Comparison of ENCODE assay signal across 15 cellular contexts in the genomic region with DNA sequence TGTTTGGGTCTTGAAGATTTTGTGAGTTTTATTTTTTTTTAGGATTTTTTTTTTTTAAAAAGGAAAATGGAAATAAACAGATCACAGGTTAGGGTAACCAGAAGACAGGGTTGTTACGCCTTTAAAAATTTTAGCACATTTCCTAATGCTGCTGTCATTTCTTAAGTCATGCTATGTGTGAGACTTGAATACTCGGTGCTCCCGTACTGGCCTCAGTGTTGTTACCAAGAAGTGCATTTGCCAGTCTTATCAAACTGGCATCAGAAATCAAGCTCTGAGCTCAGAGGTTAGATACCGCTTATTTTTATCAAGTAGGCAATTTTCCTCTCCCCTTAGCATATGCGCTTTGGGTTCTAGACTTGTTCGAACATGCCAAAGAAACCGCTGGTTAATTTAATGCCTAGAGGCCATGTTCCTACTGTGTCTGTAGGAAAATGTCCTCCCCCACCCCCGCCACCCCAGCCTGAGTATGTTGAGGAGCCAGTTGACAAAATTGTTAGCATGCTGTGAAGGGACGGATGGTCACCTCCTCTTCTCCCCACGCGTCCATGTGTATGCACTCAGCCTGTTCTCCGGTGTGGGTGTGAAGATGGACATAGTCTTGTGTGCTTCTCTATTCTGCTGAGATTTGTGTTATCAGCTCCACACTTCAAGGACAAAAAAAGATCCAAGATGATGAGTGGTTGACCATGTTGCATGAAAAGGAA.
DNase-seq lines count a peak whose midpoint lies in the region; ATAC-seq and TF ChIP-seq lines count a peak whose summit lies in the region.
"Had no signal": no experiment of that assay in that cellular context is flagged by ENCODE, and none has a peak within 500 bp of the region (broad histone marks: within the 10 kb centered on the region; RNA-seq: fewer than 3 reads in every experiment).

No MANE protein-coding gene starts in this region.

- no peak overlapping the region for H3K18ac ChIP-seq in neuronal stem cell (ENCODE audit: low read length)

- no peaks in the 10 kb centered on the region for H3K9me3 ChIP-seq in right atrium auricular region
- no peaks in the 10 kb centered on the region for H3K9me3 ChIP-seq in neuronal stem cell (replicated peaks in 1 of 2; ENCODE audit: control insufficient read depth in 2 of 2, insufficient read depth in 1 of 2, low read depth in 1 of 2, low read length in 2 of 2)
- H3K9me3 ChIP-seq: psoas muscle had no signal

- no peak overlapping the region for H2BK12ac ChIP-seq in neuronal stem cell (ENCODE audit: low read length)

- H3K4me1 ChIP-seq in right atrium auricular region (peaks cover 0 to 61% of the 10 kb centered on the region in 2 donors), neuronal stem cell (ENCODE audit: control insufficient read depth in 2 of 2, insufficient read depth in 1 of 2, low read depth in 1 of 2, low read length in 2 of 2) (peaks cover 0 to 8% of the 10 kb centered on the region in 2 donors)

- no peak overlapping the region for H4K8ac ChIP-seq in neuronal stem cell (ENCODE audit: low read depth, low read length)

- DNase-seq in right atrium auricular region (ENCODE audit: low spot score) (no peak), left cardiac atrium (no peak), neural crest cell (ENCODE audit: low read depth, low spot score) (no peak), neuronal stem cell (ENCODE audit: low spot score) (no peak), kidney tubule cell (ENCODE audit: low spot score) (no peak)
- no peak for DNase-seq in effector memory CD8-positive, alpha-beta T cell
- DNase-seq: activated CD4-positive, alpha-beta memory T cell treated with anti-CD3 and anti-CD28 coated beads for 36 hours; activated naive CD4-positive, alpha-beta T cell treated with Interleukin-2 at 50 U/mL for 16 hours; cortex of kidney; NCI-H2107; psoas muscle had no signal

- no peak overlapping the region for H3K14ac ChIP-seq in neuronal stem cell (ENCODE audit: low read length)

- TF ChIP-seq CTCF in right atrium auricular region (IDR thresholded peaks at IDR 0.05) (no peak), neural crest cell (conservative IDR thresholded peaks at IDR 0.05) (no peak)

- H3K4me3 ChIP-seq in right atrium auricular region = no peak overlapping the region
- H3K4me3 ChIP-seq in neuronal stem cell (ENCODE audit: low read length in 2 of 2) = no peak overlapping the region
- H3K4me3 ChIP-seq: psoas muscle had no signal

- ATAC-seq in left cardiac atrium = no peak
- peak; percentile 36 for ATAC-seq in effector memory CD8-positive, alpha-beta T cell (replicated peaks)
- no peak for ATAC-seq in HG02884 (IDR thresholded peaks at IDR 0.05; ENCODE audit: unreplicated experiment)
- no peak for ATAC-seq in HG02588 (IDR thresholded peaks at IDR 0.05; ENCODE audit: unreplicated experiment)
- ATAC-seq: psoas muscle had no signal

- intact Hi-C loops in left cardiac atrium (cut with DNase I) = loop anchor here in 1 of 2 donors (5.0 kb wide), 1 partner anchor 90 kb away; a partner anchor contains a TSS

- H2BK5ac ChIP-seq in neuronal stem cell (ENCODE audit: low read length) = no peak overlapping the region

- H3K4me3 Mint-ChIP-seq in effector memory CD8-positive, alpha-beta T cell = no peak overlapping the region
- H3K4me3 Mint-ChIP-seq in neural crest cell = no peak overlapping the region
- H3K4me3 Mint-ChIP-seq: activated CD4-positive, alpha-beta memory T cell treated with anti-CD3 and anti-CD28 coated beads for 36 hours; T-helper 1 cell treated with Interleukin-12 subunit alpha and Interleukin-12 subunit beta and Interleukin-4 antibody, amounts not matched to agents 30 μg/mL and 1 μg/mL, for 36 hours had no signal

- H3K27me3 Mint-ChIP-seq in effector memory CD8-positive, alpha-beta T cell = no peaks in the 10 kb centered on the region
- H3K27me3 Mint-ChIP-seq in neural crest cell (ENCODE audit: low read depth) = no peaks in the 10 kb centered on the region
- H3K27me3 Mint-ChIP-seq: activated CD4-positive, alpha-beta memory T cell treated with anti-CD3 and anti-CD28 coated beads for 36 hours had no signal

- H3K4me1 Mint-ChIP-seq in effector memory CD8-positive, alpha-beta T cell (ENCODE audit: low read depth in 2 of 2) = peaks cover 18 to 54% of the 10 kb centered on the region in 2 donors
- peaks cover 6% of the 10 kb centered on the region for H3K4me1 Mint-ChIP-seq in neural crest cell

- no CpG with 5 or more reads among the region's 12 CpGs for WGBS in neuronal stem cell (ENCODE audit: extremely low coverage in 2 of 2, insufficient read length in 2 of 2, insufficient replicate concordance in 1 of 2), 2 donors

- H3K36me3 ChIP-seq in right atrium auricular region (no peaks in the 10 kb centered on the region), neuronal stem cell (replicated peaks in 1 of 2; ENCODE audit: control insufficient read depth in 2 of 2, insufficient read depth in 2 of 2, low read length in 2 of 2) (no peaks in the 10 kb centered on the region)

- no peaks in the 10 kb centered on the region for H3K9me3 Mint-ChIP-seq in effector memory CD8-positive, alpha-beta T cell
- H3K9me3 Mint-ChIP-seq in neural crest cell = no peaks in the 10 kb centered on the region
- H3K9me3 Mint-ChIP-seq: activated CD4-positive, alpha-beta memory T cell treated with anti-CD3 and anti-CD28 coated beads for 36 hours; T-helper 1 cell treated with Interleukin-12 subunit alpha and Interleukin-12 subunit beta and Interleukin-4 antibody, amounts not matched to agents 30 μg/mL and 1 μg/mL, for 36 hours had no signal

- H3K9ac ChIP-seq in neuronal stem cell (ENCODE audit: low read depth, low read length, poor library complexity) = no peak overlapping the region
- H3K9ac ChIP-seq: KMS-11 had no signal

- H3K36me3 Mint-ChIP-seq in effector memory CD8-positive, alpha-beta T cell (ENCODE audit: insufficient read depth) = peaks cover 7% of the 10 kb centered on the region
- H3K36me3 Mint-ChIP-seq in neural crest cell (ENCODE audit: low read depth) = no peaks in the 10 kb centered on the region
- H3K36me3 Mint-ChIP-seq: activated CD4-positive, alpha-beta memory T cell treated with anti-CD3 and anti-CD28 coated beads for 36 hours had no signal

- no peak overlapping the region for H2AFZ ChIP-seq in neuronal stem cell (ENCODE audit: low read length)

- H3K27ac ChIP-seq in right atrium auricular region (peak overlapping the region; percentile 74 to 80), neuronal stem cell (replicated peaks; ENCODE audit: low read length) (no peak overlapping the region)
- H3K27ac ChIP-seq: KMS-11 had no signal

- no peaks in the 10 kb centered on the region for H3K79me1 ChIP-seq in neuronal stem cell (ENCODE audit: low read depth, low read length)

- H2AK5ac ChIP-seq in neuronal stem cell (ENCODE audit: low read depth, low read length) = no peak overlapping the region

- no peak overlapping the region for H4K91ac ChIP-seq in neuronal stem cell (ENCODE audit: low read depth, low read length, poor library complexity)

- no peak overlapping the region for H3K4me2 ChIP-seq in neuronal stem cell (ENCODE audit: insufficient read depth, low read length, poor library complexity, severe bottlenecking)
- H3K4me2 ChIP-seq: KMS-11 had no signal

- H3K4ac ChIP-seq in neuronal stem cell (ENCODE audit: low read length) = no peak overlapping the region

- no peak overlapping the region for H2BK15ac ChIP-seq in neuronal stem cell (ENCODE audit: low read length)

- no peak overlapping the region for H2BK120ac ChIP-seq in neuronal stem cell (ENCODE audit: low read depth, low read length)

- H3K23ac ChIP-seq in neuronal stem cell (ENCODE audit: low read depth, low read length, poor library complexity) = no peak overlapping the region

- H3K27ac Mint-ChIP-seq in effector memory CD8-positive, alpha-beta T cell = peak overlapping the region in 1 of 2 donors; percentile 58
- H3K27ac Mint-ChIP-seq in neural crest cell (ENCODE audit: unreplicated experiment) = peak overlapping the region; percentile 43
- H3K27ac Mint-ChIP-seq: activated CD4-positive, alpha-beta memory T cell treated with anti-CD3 and anti-CD28 coated beads for 36 hours; T-helper 1 cell treated with Interleukin-12 subunit alpha and Interleukin-12 subunit beta and Interleukin-4 antibody, amounts not matched to agents 30 μg/mL and 1 μg/mL, for 36 hours had no signal

- no peaks in the 10 kb centered on the region for H3K27me3 ChIP-seq in right atrium auricular region
- H3K27me3 ChIP-seq in neuronal stem cell (ENCODE audit: control insufficient read depth in 3 of 3, insufficient read depth in 3 of 3, low read depth in 1 of 3, low read length in 3 of 3) = no peaks in the 10 kb centered on the region
